Comparison of ENCODE assay signal across 8 cellular contexts in genomic region chr15:100902436-100903190, GRCh38. TPM values are rescaled to one million over a fixed set of nuclear protein-coding genes. Genes with fewer than 3 reads are reported as not detected.
A peak's percentile ranks its signal among the peaks of the same experiment; 100 is the strongest.
DNase-seq lines count a peak whose midpoint lies in the region; ATAC-seq and TF ChIP-seq lines count a peak whose summit lies in the region.

No MANE protein-coding gene starts in this region.

- H2BK5ac ChIP-seq in trophoblast cell (ENCODE audit: low read depth, low read length, poor library complexity) = no peak overlapping the region

- H4K91ac ChIP-seq in trophoblast cell (ENCODE audit: low read depth, low read length) = no peak overlapping the region

- peak; percentile 62 for ATAC-seq in RWPE2 (ENCODE audit: low read depth)
- ATAC-seq in HG02571 (IDR thresholded peaks at IDR 0.05; ENCODE audit: unreplicated experiment) = no peak

- peak overlapping the region; percentile 27 for H3K27ac ChIP-seq in RWPE2 (ENCODE audit: poor library complexity, severe bottlenecking)
- H3K27ac ChIP-seq in trophoblast cell (ENCODE audit: low read depth, low read length) = no peak overlapping the region

- no CpG with 5 or more reads among the region's 22 CpGs for WGBS in trophoblast cell (ENCODE audit: extremely low coverage, insufficient coverage, insufficient read length)

- H3K27me3 ChIP-seq in RWPE2 (ENCODE audit: insufficient read depth, poor library complexity, severe bottlenecking) (no peaks in the 10 kb centered on the region), trophoblast cell (ENCODE audit: insufficient read depth, low read length) (no peaks in the 10 kb centered on the region)

- H2BK12ac ChIP-seq in trophoblast cell (ENCODE audit: low read length) = no peak overlapping the region

- no peak overlapping the region for H2AK5ac ChIP-seq in trophoblast cell (ENCODE audit: low read length)

- no peaks in the 10 kb centered on the region for H3K79me1 ChIP-seq in trophoblast cell (ENCODE audit: low read length)

- H2BK120ac ChIP-seq in trophoblast cell (ENCODE audit: insufficient read depth, low read length, poor library complexity) = no peak overlapping the region

- H3K9me3 ChIP-seq in RWPE2 (ENCODE audit: severe bottlenecking) (no peaks in the 10 kb centered on the region), trophoblast cell (ENCODE audit: insufficient read depth, low read depth, low read length) (no peaks in the 10 kb centered on the region)

- H3K9ac ChIP-seq in trophoblast cell (ENCODE audit: low read length) = no peak overlapping the region

- peaks cover 7% of the 10 kb centered on the region for H3K4me1 ChIP-seq in RWPE2 (ENCODE audit: insufficient read depth, poor library complexity, severe bottlenecking)
- H3K4me1 ChIP-seq in trophoblast cell (ENCODE audit: control insufficient read depth in 1 of 2, insufficient read depth in 2 of 2, low read length in 2 of 2) = peaks cover 2 to 7% of the 10 kb centered on the region in 2 experiments

- TF ChIP-seq CTCF in RWPE2 (IDR thresholded peaks at IDR 0.05; ENCODE audit: poor library complexity, severe bottlenecking) (no peak), fibroblast of the aortic adventitia (IDR thresholded peaks at IDR 0.05; ENCODE audit: insufficient read depth, low read length) (no peak)

- no peak overlapping the region for H3K4ac ChIP-seq in trophoblast cell (ENCODE audit: low read depth, low read length)

- no peak overlapping the region for H3K18ac ChIP-seq in trophoblast cell (ENCODE audit: low read length)

- H3K36me3 ChIP-seq in RWPE2 (ENCODE audit: low read depth) (peaks cover 99% of the 10 kb centered on the region), trophoblast cell (ENCODE audit: control insufficient read depth in 1 of 2, insufficient read depth in 2 of 2, low read length in 2 of 2) (no peaks in the 10 kb centered on the region)

- H2AFZ ChIP-seq in trophoblast cell (ENCODE audit: insufficient read depth, low read length, poor library complexity) = no peak overlapping the region

- DNase-seq in G401 (ENCODE audit: low spot score) = peak; percentile 98
- peak; percentile 82 for DNase-seq in RWPE2 (ENCODE audit: low spot score)
- DNase-seq in fibroblast of the aortic adventitia (ENCODE audit: low read depth) = peak; percentile 93
- DNase-seq in trophoblast cell = peak; percentile 67 to 81
- DNase-seq in activated T-cell treated with anti-CD3 and anti-CD28 coated beads, Interleukin-2, amount 50 U/mL, for 1 hour = no peak
- no peak for DNase-seq in HUDEP-2 (lab: John Stamatoyannopoulos, UW; ENCODE audit: unreplicated experiment in 76 of 76)
- no peak for DNase-seq in stimulated activated CD4-positive, alpha-beta T cell treated with anti-CD3 and anti-CD28 coated beads, Interleukin-1b, Interleukin-23, amount 100 ng/mL, for 48 hours

- H3K79me2 ChIP-seq in trophoblast cell (ENCODE audit: control insufficient read depth, insufficient read depth, low read length, poor library complexity) = no peaks in the 10 kb centered on the region

- H4K8ac ChIP-seq in trophoblast cell (ENCODE audit: low read depth, low read length) = peak overlapping the region; percentile 39

- in situ Hi-C loops in G401 (cut with HindIII; ENCODE audit: low sequenced_read_pairs) = no loop called here

- H4K12ac ChIP-seq in trophoblast cell (ENCODE audit: low read depth, low read length) = no peak overlapping the region

- H3K4me3 ChIP-seq in RWPE2 (ENCODE audit: severe bottlenecking) = no peak overlapping the region
- H3K4me3 ChIP-seq in fibroblast of the aortic adventitia (ENCODE audit: low read depth, low read length) = peak overlapping the region; percentile 48
- H3K4me3 ChIP-seq in trophoblast cell (ENCODE audit: low read depth, low read length) = no peak overlapping the region

- H3K4me2 ChIP-seq in trophoblast cell (ENCODE audit: low read length) = no peak overlapping the region

- no peak overlapping the region for H3K23ac ChIP-seq in trophoblast cell (ENCODE audit: low read length)

- no peak overlapping the region for H3K14ac ChIP-seq in trophoblast cell (ENCODE audit: low read length)

RNA-seq across cellular contexts. Expression of gene LRRK1, which starts 16.5 kb away (rescaled TPM):
- total RNA-seq in G401 (2014; rRNA removed; shearing (Covaris generic)) = not detected in 2 replicates
- total RNA-seq in fibroblast of the aortic adventitia (ENCODE audit: low replicate concordance) = 18.0 and 26.4 TPM in 2 replicates
- 1.1 and 1.2 TPM in 2 replicates for polyA plus RNA-seq in trophoblast cell (2013)

RNA-seq across cellular contexts. Expression of gene ALDH1A3, which starts 23.0 kb away (rescaled TPM):
- not detected in 2 replicates for total RNA-seq in G401 (2014; rRNA removed; shearing (Covaris generic))
- total RNA-seq in fibroblast of the aortic adventitia (ENCODE audit: low replicate concordance) = 189 and 197 TPM in 2 replicates
- polyA plus RNA-seq in trophoblast cell (2013) = 1.6 and 2.0 TPM in 2 replicates

Comparison
In these comparisons a context has a peak if more than half of its experiments do, and no peak if none do; other contexts are left out.
1. DNase-seq: peak in G401 (single experiment), RWPE2 (single experiment), fibroblast of the aortic adventitia (single experiment) and trophoblast cell (2 of 2); none in activated T-cell treated with anti-CD3 and anti-CD28 coated beads, Interleukin-2, amount 50 U/mL, for 1 hour (single experiment), HUDEP-2 (0 of 76) and stimulated activated CD4-positive, alpha-beta T cell treated with anti-CD3 and anti-CD28 coated beads, Interleukin-1b, Interleukin-23, amount 100 ng/mL, for 48 hours (single experiment).
2. RNA of gene LRRK1, which starts 16.5 kb away (total RNA-seq): 18.0 to 26.4 TPM in fibroblast of the aortic adventitia; not detected in G401; every median in the first group is over 10 times any median in the second.
3. RNA of gene ALDH1A3, which starts 23.0 kb away (total RNA-seq): 189 to 197 TPM in fibroblast of the aortic adventitia; not detected in G401; every median in the first group is over 100 times any median in the second.